Comparison of ENCODE assay signal across 8 cellular contexts in the genomic region with DNA sequence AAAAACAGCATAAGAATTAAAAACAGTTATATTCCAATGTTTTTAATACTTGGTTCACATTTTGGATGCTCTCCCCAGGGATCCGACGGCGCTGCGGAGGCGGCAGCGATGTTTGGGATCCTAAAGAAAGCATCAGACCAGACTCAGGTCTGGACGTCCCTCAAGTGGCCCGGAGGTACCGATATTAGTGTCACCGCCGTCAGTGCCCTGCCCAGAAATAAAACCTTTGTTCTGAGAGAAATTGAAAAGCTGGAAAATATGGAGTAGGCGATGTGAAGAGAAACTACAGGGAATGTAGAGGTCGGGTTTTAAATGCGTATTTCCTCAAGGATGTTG. TPM values are rescaled to one million over a fixed set of nuclear protein-coding genes. Genes with fewer than 3 reads are reported as not detected.
DNase-seq lines count a peak whose midpoint lies in the region; ATAC-seq and TF ChIP-seq lines count a peak whose summit lies in the region.

No MANE protein-coding gene starts in this region.

- peak overlapping the region; percentile 89 for H3K4me3 Mint-ChIP-seq in CD4-positive, alpha-beta T cell
- H3K4me3 Mint-ChIP-seq in effector memory CD8-positive, alpha-beta T cell, result peak overlapping the region; percentile 81 to 88
- peak overlapping the region; percentile 74 to 92 (median 87) for H3K4me3 Mint-ChIP-seq in naive thymus-derived CD8-positive, alpha-beta T cell

- H3K27ac Mint-ChIP-seq in CD4-positive, alpha-beta T cell, result peak overlapping the region; percentile 26
- peak overlapping the region; percentile 88 to 90 for H3K27ac Mint-ChIP-seq in effector memory CD8-positive, alpha-beta T cell
- H3K27ac Mint-ChIP-seq in naive thymus-derived CD8-positive, alpha-beta T cell, result peak overlapping the region in 9 of 10 donors; percentile 7 to 81 (median 57)

- TF ChIP-seq POLR2A in NB4 (IDR thresholded peaks at IDR 0.05; ENCODE audit: extremely low read depth, insufficient read length), result no peak

- POLR2A ChIA-PET in CD4-positive, alpha-beta T cell (lab: Charles Lee), result interaction anchor here (0.9 to 2.6 kb wide), 4 partner anchors 54 to 157 kb away, joined by 3 to 15 read pairs (median 7); a partner anchor contains a TSS
- POLR2A ChIA-PET in naive thymus-derived CD8-positive, alpha-beta T cell (lab: Charles Lee), result interaction anchor here (0.7 kb wide), 1 partner anchor 102 kb away, joined by 3 read pairs; no protein-coding TSS in a partner anchor

- DNase-seq in CD4-positive, alpha-beta T cell, result no peak
- no peak for DNase-seq in NB4 (ENCODE audit: low read depth)
- no peak for DNase-seq in effector memory CD8-positive, alpha-beta T cell
- DNase-seq in naive thymus-derived CD8-positive, alpha-beta T cell, result no peak

- peaks cover 34% of the 10 kb centered on the region for H3K4me1 Mint-ChIP-seq in CD4-positive, alpha-beta T cell (ENCODE audit: low read depth)
- peaks cover 22% of the 10 kb centered on the region in 2 donors for H3K4me1 Mint-ChIP-seq in effector memory CD8-positive, alpha-beta T cell (ENCODE audit: low read depth in 2 of 2)
- H3K4me1 Mint-ChIP-seq in naive thymus-derived CD8-positive, alpha-beta T cell, result peaks cover 14 to 32% (median 28%) of the 10 kb centered on the region in 4 donors

- no peaks in the 10 kb centered on the region for H3K9me3 Mint-ChIP-seq in CD4-positive, alpha-beta T cell
- H3K9me3 Mint-ChIP-seq in effector memory CD8-positive, alpha-beta T cell, result no peaks in the 10 kb centered on the region
- no peaks in the 10 kb centered on the region for H3K9me3 Mint-ChIP-seq in naive thymus-derived CD8-positive, alpha-beta T cell

- TF ChIP-seq CTCF in CD4-positive, alpha-beta T cell (IDR thresholded peaks at IDR 0.05), result no peak
- TF ChIP-seq CTCF in NB4 (IDR thresholded peaks at IDR 0.05; ENCODE audit: low read depth, low read length), result no peak

- intact Hi-C loops in CD4-positive, alpha-beta T cell (cut with DNase I, micrococcal nuclease), result loop anchor here in 1 of 2 experiments (2.0 to 10.0 kb wide), 3 partner anchors 101 to 587 kb away; a partner anchor contains a TSS

- H3K4me3 ChIP-seq in NB4 (ENCODE audit: low read depth, low read length), result peak overlapping the region; percentile 58

- no peaks in the 10 kb centered on the region for H3K27me3 ChIP-seq in CD4-positive, alpha-beta T cell (ENCODE audit: control insufficient read depth, insufficient read depth, low read length)

- ATAC-seq in CD4-positive, alpha-beta T cell (ENCODE audit: poor library complexity), result no peak
- ATAC-seq in effector memory CD8-positive, alpha-beta T cell (replicated peaks), result no peak
- no peak for ATAC-seq in naive thymus-derived CD8-positive, alpha-beta T cell
- ATAC-seq in GM18520 (IDR thresholded peaks at IDR 0.05; ENCODE audit: unreplicated experiment) (no peak), HG02678 (IDR thresholded peaks at IDR 0.05; ENCODE audit: unreplicated experiment) (no peak), esophagus mucosa (no peak), HG02610 (IDR thresholded peaks at IDR 0.05; ENCODE audit: unreplicated experiment) (no peak)

- H3K9me3 ChIP-seq in CD4-positive, alpha-beta T cell (ENCODE audit: control insufficient read depth, low read length), result no peaks in the 10 kb centered on the region

- H3K27ac ChIP-seq in CD4-positive, alpha-beta T cell (ENCODE audit: low read depth, low read length), result no peak overlapping the region

- CTCF ChIA-PET in CD4-positive, alpha-beta T cell (lab: Charles Lee), result interaction anchor here (1.7 kb wide), 1 partner anchor 53 kb away, joined by 4 read pairs; no protein-coding TSS in a partner anchor

- peaks cover 20% of the 10 kb centered on the region for H3K27me3 Mint-ChIP-seq in CD4-positive, alpha-beta T cell
- peaks cover 16 to 23% of the 10 kb centered on the region in 2 donors for H3K27me3 Mint-ChIP-seq in effector memory CD8-positive, alpha-beta T cell
- H3K27me3 Mint-ChIP-seq in naive thymus-derived CD8-positive, alpha-beta T cell, result peaks cover under 1 to 23% (median 6%) of the 10 kb centered on the region in 5 donors

- H3K36me3 Mint-ChIP-seq in CD4-positive, alpha-beta T cell (ENCODE audit: low read depth), result no peaks in the 10 kb centered on the region
- peaks cover 3% of the 10 kb centered on the region for H3K36me3 Mint-ChIP-seq in effector memory CD8-positive, alpha-beta T cell (ENCODE audit: insufficient read depth)
- H3K36me3 Mint-ChIP-seq in naive thymus-derived CD8-positive, alpha-beta T cell, result no peaks in the 10 kb centered on the region

RNA-seq across cellular contexts. Expression of a gene that starts 0.6 kb away (rescaled TPM):
- total RNA-seq in CD4-positive, alpha-beta T cell, result 1 to 10 TPM; 1.0 to 1.8 TPM
- 1 to 10 TPM; 2.5 to 2.6 TPM for total RNA-seq in naive thymus-derived CD8-positive, alpha-beta T cell
- under 1 TPM; 0.20 to 0.66 (median 0.59) TPM for polyA plus RNA-seq in naive thymus-derived CD8-positive, alpha-beta T cell
- 17.8 TPM for total RNA-seq in esophagus mucosa

Comparison
In these comparisons a context has a peak if more than half of its experiments do, and no peak if none do; other contexts are left out.
1. H3K27ac Mint-ChIP-seq: peak in every context shown above with its lines; median percentile 89 in effector memory CD8-positive, alpha-beta T cell; 57 in naive thymus-derived CD8-positive, alpha-beta T cell; 26 in CD4-positive, alpha-beta T cell.